12 cellular contexts compared by ENCODE assay signal in the genomic region with DNA sequence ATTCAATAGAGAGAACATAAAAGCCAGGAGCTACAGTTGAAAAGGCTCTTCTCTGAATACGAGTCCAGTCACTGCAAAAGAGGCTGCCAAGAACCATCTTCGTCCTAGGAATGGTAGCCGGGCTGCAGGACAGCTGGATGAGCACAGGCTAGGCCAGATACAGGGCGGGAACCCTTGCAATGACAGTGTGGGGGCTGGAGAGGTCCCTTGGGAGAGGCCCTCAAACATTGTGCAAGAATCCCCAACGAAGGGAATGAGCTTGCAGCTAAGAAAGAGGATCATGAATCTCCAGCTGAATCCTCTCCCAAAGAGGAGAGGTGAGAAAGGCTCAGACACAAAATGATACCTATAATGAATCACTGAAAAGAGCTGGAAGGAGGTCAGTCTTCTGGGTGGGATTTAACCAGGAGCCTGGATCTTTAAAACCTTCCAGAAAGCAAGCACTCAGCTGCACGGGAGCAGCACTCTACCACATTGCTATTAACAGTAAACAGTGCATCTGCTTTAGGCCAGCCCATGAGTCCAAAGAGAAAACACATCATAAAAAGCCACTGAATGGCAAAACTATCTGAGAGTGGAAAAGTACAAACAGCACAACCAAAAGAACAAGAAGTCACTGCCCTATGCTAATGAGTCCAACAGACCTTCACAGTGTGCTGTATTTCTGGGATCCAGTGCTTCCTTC.
DNase-seq lines count a peak whose midpoint lies in the region; ATAC-seq and TF ChIP-seq lines count a peak whose summit lies in the region.
"Had no signal": no experiment of that assay in that cellular context is flagged by ENCODE, and none has a peak within 500 bp of the region (broad histone marks: within the 10 kb centered on the region; RNA-seq: fewer than 3 reads in every experiment).

No MANE protein-coding gene starts in this region.

- no peak overlapping the region for H2BK5ac ChIP-seq in mesenchymal stem cell (ENCODE audit: low read depth, low read length, poor library complexity, severe bottlenecking)

- H3K9me3 ChIP-seq in esophagus muscularis mucosa: no peaks in the 10 kb centered on the region
- H3K9me3 ChIP-seq in mesenchymal stem cell (ENCODE audit: control insufficient read depth, low read length): no peaks in the 10 kb centered on the region
- H3K9me3 ChIP-seq in subcutaneous abdominal adipose tissue (ENCODE audit: control insufficient read depth in 5 of 5, low read length in 5 of 5): no peaks in the 10 kb centered on the region
- no peaks in the 10 kb centered on the region for H3K9me3 ChIP-seq in BE2C

- H3K4ac ChIP-seq in mesenchymal stem cell (ENCODE audit: low read depth in 1 of 2, low read length in 2 of 2): peak overlapping the region in 1 of 2 experiments; percentile 69

- no peak for TF ChIP-seq EP300 in esophagus muscularis mucosa (IDR thresholded peaks at IDR 0.05)

- H2BK120ac ChIP-seq in mesenchymal stem cell (ENCODE audit: low read depth, low read length): peak overlapping the region; percentile 42

- H2AK5ac ChIP-seq in mesenchymal stem cell (ENCODE audit: low read length, severe bottlenecking): peak overlapping the region; percentile 38

- no peak overlapping the region for H3K23ac ChIP-seq in mesenchymal stem cell (ENCODE audit: low read length in 2 of 2)

- 60% methylated on average over 5 of the region's 6 CpGs for WGBS in esophagus muscularis mucosa
- WGBS in mesenchymal stem cell: 49% methylated on average over 6 of the region's 6 CpGs

- no peak overlapping the region for H2BK15ac ChIP-seq in mesenchymal stem cell (ENCODE audit: low read depth, poor library complexity, severe bottlenecking)

- H4K91ac ChIP-seq in mesenchymal stem cell (ENCODE audit: low read length): no peak overlapping the region

- peak overlapping the region; percentile 31 to 62 (median 34) for H3K27ac ChIP-seq in esophagus muscularis mucosa (replicated peaks in 1 of 4)
- peak overlapping the region; percentile 36 for H3K27ac ChIP-seq in mesenchymal stem cell (ENCODE audit: low read length, poor library complexity, severe bottlenecking)
- peak overlapping the region; percentile 27 for H3K27ac ChIP-seq in subcutaneous abdominal adipose tissue (ENCODE audit: low read depth, low read length)

- peaks cover 12% of the 10 kb centered on the region for H3K79me1 ChIP-seq in mesenchymal stem cell (replicated peaks; ENCODE audit: low read length, poor library complexity, severe bottlenecking)

- H3K18ac ChIP-seq in mesenchymal stem cell (ENCODE audit: low read depth in 1 of 2, low read length in 2 of 2): peak overlapping the region; percentile 87 to 90

- H3K27me3 ChIP-seq in esophagus muscularis mucosa (no peaks in the 10 kb centered on the region), mesenchymal stem cell (ENCODE audit: control insufficient read depth in 1 of 2, insufficient read depth in 1 of 2, low read length in 2 of 2) (no peaks in the 10 kb centered on the region), subcutaneous abdominal adipose tissue (ENCODE audit: control insufficient read depth in 5 of 5, insufficient read depth in 4 of 5, low read length in 5 of 5) (no peaks in the 10 kb centered on the region), BE2C (no peaks in the 10 kb centered on the region)

- no peak for ATAC-seq in GM21825 (IDR thresholded peaks at IDR 0.05; ENCODE audit: unreplicated experiment)

- no peak overlapping the region for H3K4me2 ChIP-seq in mesenchymal stem cell (ENCODE audit: low read length, poor library complexity, severe bottlenecking)

- H3K4me3 ChIP-seq in esophagus muscularis mucosa (no peak overlapping the region), mesenchymal stem cell (ENCODE audit: insufficient read depth in 1 of 2, low read depth in 1 of 2, low read length in 2 of 2) (no peak overlapping the region), subcutaneous abdominal adipose tissue (ENCODE audit: low read depth in 1 of 5, low read length in 5 of 5) (no peak overlapping the region), BE2C (ENCODE audit: low read depth, low read length) (no peak overlapping the region)

- H3K14ac ChIP-seq in mesenchymal stem cell (ENCODE audit: low read length in 2 of 2): no peak overlapping the region

- H2AFZ ChIP-seq in mesenchymal stem cell (ENCODE audit: low read depth, low read length): no peak overlapping the region

- H3K36me3 ChIP-seq in esophagus muscularis mucosa (peaks cover 0 to 59% (median 33%) of the 10 kb centered on the region in 4 donors), mesenchymal stem cell (ENCODE audit: control insufficient read depth in 1 of 2, insufficient read depth in 2 of 2, low read depth in 1 of 2, low read length in 2 of 2) (peaks cover 8 to 30% of the 10 kb centered on the region in 2 experiments), subcutaneous abdominal adipose tissue (ENCODE audit: control insufficient read depth in 5 of 5, insufficient read depth in 5 of 5, low read length in 5 of 5) (peaks cover 30 to 90% (median 54%) of the 10 kb centered on the region in 5 donors), BE2C (no peaks in the 10 kb centered on the region)

- H3K9ac ChIP-seq in mesenchymal stem cell (ENCODE audit: low read length): peak overlapping the region; percentile 15
- H3K9ac ChIP-seq in subcutaneous abdominal adipose tissue (ENCODE audit: low read length in 5 of 5): no peak overlapping the region

- TF ChIP-seq POLR2A in esophagus muscularis mucosa (IDR thresholded peaks at IDR 0.05; ENCODE audit: low read depth): no peak

- peak; percentile 33 for DNase-seq in M059J (ENCODE audit: low read depth)
- DNase-seq in esophagus muscularis mucosa (ENCODE audit: extremely low spot score): no peak
- peak; percentile 94 for DNase-seq in mesenchymal stem cell
- no peak for DNase-seq in NCI-H1436 treated with DMSO at 0.1 percent for 48 hours (lab: John Stamatoyannopoulos, UW)
- DNase-seq in BE2C: no peak
- no peak for DNase-seq in stimulated activated CD4-positive, alpha-beta T cell treated with anti-CD3 and anti-CD28 coated beads, Interleukin-4, amount 100 ng/mL, for 24 hours
- DNase-seq: activated CD4-positive, alpha-beta T cell treated with anti-CD3 and anti-CD28 coated beads, Interleukin-2, amount 50 U/mL, for 48 hours; DMS 273 treated with DMSO at 0.1 percent for 48 hours; effector CD8-positive, alpha-beta T cell; NCI-H1417 had no signal

- H4K8ac ChIP-seq in mesenchymal stem cell (ENCODE audit: low read length): peak overlapping the region; percentile 19

- H2BK12ac ChIP-seq in mesenchymal stem cell (ENCODE audit: low read length in 2 of 2): peak overlapping the region; percentile 57 to 79

- TF ChIP-seq CTCF in esophagus muscularis mucosa (IDR thresholded peaks at IDR 0.05) (no peak), BE2C (IDR thresholded peaks at IDR 0.05; ENCODE audit: low read depth, low read length) (no peak)

- intact Hi-C loops in esophagus muscularis mucosa (cut with DNase I): no loop called here

- H3K4me1 ChIP-seq in esophagus muscularis mucosa (peaks cover 16 to 46% (median 35%) of the 10 kb centered on the region in 4 donors), mesenchymal stem cell (ENCODE audit: control insufficient read depth, insufficient read depth, low read depth, low read length) (peaks cover 14% of the 10 kb centered on the region), subcutaneous abdominal adipose tissue (ENCODE audit: control insufficient read depth in 5 of 5, insufficient read depth in 5 of 5, low read length in 5 of 5) (peaks cover 0 to 24% (median 17%) of the 10 kb centered on the region in 5 donors), BE2C (no peaks in the 10 kb centered on the region)

Comparison
In these comparisons a context has a peak if more than half of its experiments do, and no peak if none do; other contexts are left out.
1. DNase-seq: peak in M059J (single experiment) and mesenchymal stem cell (single experiment); none in esophagus muscularis mucosa (single experiment), NCI-H1436 treated with DMSO at 0.1 percent for 48 hours (single experiment), BE2C (single experiment) and stimulated activated CD4-positive, alpha-beta T cell treated with anti-CD3 and anti-CD28 coated beads, Interleukin-4, amount 100 ng/mL, for 24 hours (single experiment).
2. Peak in every context shown above with its lines, with median percentiles within 50 percentile points of each other: H3K27ac ChIP-seq.